34 cellular contexts compared by ENCODE assay signal in the genomic region with DNA sequence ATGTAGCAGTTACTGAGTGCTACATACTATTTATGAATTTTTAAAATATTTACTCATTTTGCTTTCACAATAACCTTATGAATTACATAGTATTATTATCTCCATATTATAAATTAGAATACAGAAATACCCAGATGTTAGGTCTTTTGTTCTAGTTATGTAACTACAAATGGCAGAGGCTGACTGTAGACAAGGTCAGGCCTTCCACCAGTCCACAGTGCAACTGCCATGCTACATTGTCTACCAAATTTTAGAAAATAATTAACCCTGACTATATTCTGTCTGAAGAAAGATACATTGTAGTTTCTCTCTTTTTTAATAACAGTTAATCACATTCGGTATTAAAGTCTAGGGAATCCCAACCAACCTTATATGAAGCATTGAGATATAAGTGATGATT.
"Had no signal": no experiment of that assay in that cellular context is flagged by ENCODE, and none has a peak within 500 bp of the region (broad histone marks: within the 10 kb centered on the region; RNA-seq: fewer than 3 reads in every experiment).

No MANE protein-coding gene starts in this region.

- H3K27me3 ChIP-seq: MG63 had no signal

- H3K36me3 ChIP-seq: MG63 had no signal

- DNase-seq: Karpas-422, Kasumi-1, MG63, MM.1S, MV-4-11, NCI-H1048, NCI-H1092, NCI-H1092 treated with DMSO at 0.1 percent for 48 hours, NCI-H1105, NCI-H1105 treated with DMSO at 0.1 percent for 48 hours, NCI-H1417, NCI-H1417 treated with DMSO at 0.1 percent for 48 hours, NCI-H1436, NCI-H1436 treated with DMSO at 0.1 percent for 48 hours, NCI-H146, NCI-H1694, NCI-H1694 treated with DMSO at 0.1 percent for 48 hours, NCI-H187, NCI-H187 treated with DMSO at 0.1 percent for 48 hours, NCI-H1930, NCI-H2029, NCI-H2029 treated with DMSO at 0.1 percent for 48 hours, NCI-H2081, NCI-H2081 treated with DMSO at 0.1 percent for 48 hours, NCI-H2107, NCI-H2171, NCI-H2171 treated with DMSO at 0.1 percent for 48 hours, NCI-H2227 treated with DMSO at 0.1 percent for 48 hours, NCI-H226, NCI-H345, NCI-H446, NCI-H446 treated with DMSO at 0.1 percent for 48 hours, NCI-H510A, NCI-H510A treated with DMSO at 0.1 percent for 48 hours had no signal

- H3K4me3 ChIP-seq: MG63 had no signal

- H3K9me3 ChIP-seq: MG63 had no signal
